Comparison of ENCODE assay signal across 10 cellular contexts in the genomic region with DNA sequence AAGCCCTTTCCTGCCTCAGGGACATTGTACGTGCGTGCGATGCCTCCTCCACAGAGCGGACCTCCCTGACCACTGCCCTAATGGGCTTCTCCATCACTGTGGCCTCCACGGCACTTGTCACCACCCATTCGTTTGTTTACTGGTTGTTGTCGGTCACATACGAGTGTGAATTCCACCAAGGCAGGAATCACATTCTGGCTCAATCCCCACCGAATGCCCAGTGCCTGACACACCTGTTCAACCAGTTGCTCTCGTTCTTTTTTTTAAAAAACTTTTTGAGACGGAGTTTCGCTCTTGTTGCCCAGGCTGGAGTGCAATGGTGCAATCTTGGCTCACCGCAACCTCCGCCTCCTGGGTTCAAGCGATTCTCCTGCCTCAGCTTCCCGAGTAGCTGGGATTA. TPM values are rescaled to one million over a fixed set of nuclear protein-coding genes. Genes with fewer than 3 reads are reported as not detected.
DNase-seq lines count a peak whose midpoint lies in the region; ATAC-seq, FAIRE-seq and TF ChIP-seq lines count a peak whose summit lies in the region.
"Not testable (repeated sequence)": the region's sequence is repeated elsewhere in the genome, so short reads cannot be mapped to it uniquely, and the experiment has no call there.
"Had no signal": no experiment of that assay in that cellular context is flagged by ENCODE, and none has a peak within 500 bp of the region (broad histone marks: within the 10 kb centered on the region; RNA-seq: fewer than 3 reads in every experiment).

No MANE protein-coding gene starts in this region.

- H2BK20ac ChIP-seq in H9 (ENCODE audit: low read depth, low read length, poor library complexity, severe bottlenecking) = not testable (repeated sequence)

- H4K20me1 ChIP-seq in H9 (ENCODE audit: control insufficient read depth, insufficient read depth, insufficient read length); astrocyte (ENCODE audit: insufficient read depth, low read length): not testable (repeated sequence)

- H2AFZ ChIP-seq in H9 (ENCODE audit: low read length); astrocyte (ENCODE audit: low read depth, low read length): not testable (repeated sequence)

- H3K27me3 Mint-ChIP-seq in CD14-positive monocyte (ENCODE audit: low read depth in 3 of 3) (peaks cover 44 to 54% (median 49%) of the 10 kb centered on the region in 3 donors), H9 (ENCODE audit: low read depth) (peaks cover 52% of the 10 kb centered on the region), WTC11 (ENCODE audit: low read depth) (peaks cover 42% of the 10 kb centered on the region), astrocyte (ENCODE audit: low read depth, unreplicated experiment) (peaks cover 20% of the 10 kb centered on the region), natural killer cell (ENCODE audit: low read depth in 2 of 2) (peaks cover 0 to 11% of the 10 kb centered on the region in 2 donors)
- not testable (repeated sequence) for H3K27me3 Mint-ChIP-seq in activated T-cell treated with anti-CD3 and anti-CD28 coated beads, Interleukin-2, amount 50 U/mL, for 72 hours (ENCODE audit: low read depth)
- H3K27me3 Mint-ChIP-seq in stimulated activated memory B cell treated with anti-CD40 and anti-IgM and Interleukin-4, amounts not matched to agents 10 μg/mL and 1 μg/mL and 100 μg/mL, for 72 hours = peaks cover 20% of the 10 kb centered on the region

- H3K4me3 Mint-ChIP-seq in CD14-positive monocyte (peak overlapping the region; percentile 43 to 94), H9 (peak overlapping the region; percentile 85 to 90), WTC11 (peak overlapping the region; percentile 82), astrocyte (ENCODE audit: unreplicated experiment) (peak overlapping the region; percentile 89), natural killer cell (peak overlapping the region; percentile 53)
- peak overlapping the region; percentile 38 to 93 for H3K4me3 Mint-ChIP-seq in activated T-cell treated with anti-CD3 and anti-CD28 coated beads, Interleukin-2, amount 50 U/mL, for 72 hours
- H3K4me3 Mint-ChIP-seq in stimulated activated memory B cell treated with anti-CD40 and anti-IgM and Interleukin-4, amounts not matched to agents 10 μg/mL and 1 μg/mL and 100 μg/mL, for 72 hours = peak overlapping the region; percentile 64

- not testable (repeated sequence) for H3K4me1 ChIP-seq in H9 (ENCODE audit: insufficient read depth, low read length); astrocyte (ENCODE audit: insufficient read depth, low read length)
- H3K4me1 ChIP-seq in esophagus (ENCODE audit: control insufficient read depth in 2 of 2, insufficient read depth in 2 of 2, low read length in 1 of 2) = peaks cover 5 to 34% of the 10 kb centered on the region in 2 donors

- H3K27ac ChIP-seq in H9 (ENCODE audit: insufficient read length, low read depth, low read length); astrocyte (ENCODE audit: low read depth, low read length): not testable (repeated sequence)
- H3K27ac ChIP-seq in esophagus (ENCODE audit: low read depth in 2 of 2, low read length in 1 of 2) = peak overlapping the region; percentile 75 to 90

- H3K4me3 ChIP-seq in astrocyte (ENCODE audit: insufficient read depth, low read depth, low read length); esophagus (ENCODE audit: low read depth in 1 of 2, low read length in 2 of 2): not testable (repeated sequence)

- H3K9me3 Mint-ChIP-seq in CD14-positive monocyte = peaks cover 3 to 15% (median 7%) of the 10 kb centered on the region in 7 donors
- H3K9me3 Mint-ChIP-seq in H9; WTC11; activated T-cell treated with anti-CD3 and anti-CD28 coated beads, Interleukin-2, amount 50 U/mL, for 72 hours; astrocyte (ENCODE audit: unreplicated experiment); natural killer cell; stimulated activated memory B cell treated with anti-CD40 and anti-IgM and Interleukin-4, amounts not matched to agents 10 μg/mL and 1 μg/mL and 100 μg/mL, for 72 hours: not testable (repeated sequence)

- H3K27ac Mint-ChIP-seq in CD14-positive monocyte (peak overlapping the region in 1 of 7 donors; percentile 70), WTC11 (peak overlapping the region; percentile 41; the same call in 1 of the 2 replicates), natural killer cell (peak overlapping the region in 1 of 2 donors; percentile 87)
- H3K27ac Mint-ChIP-seq in H9; astrocyte (ENCODE audit: unreplicated experiment): not testable (repeated sequence)
- H3K27ac Mint-ChIP-seq in activated T-cell treated with anti-CD3 and anti-CD28 coated beads, Interleukin-2, amount 50 U/mL, for 72 hours = peak overlapping the region; percentile 75
- H3K27ac Mint-ChIP-seq in stimulated activated memory B cell treated with anti-CD40 and anti-IgM and Interleukin-4, amounts not matched to agents 10 μg/mL and 1 μg/mL and 100 μg/mL, for 72 hours = peak overlapping the region; percentile 90

- FAIRE-seq in astrocyte (lab: Jason Lieb, UNC) = not testable (repeated sequence)

- peaks cover 11% of the 10 kb centered on the region; the same call in 1 of the 2 replicates for H3K27me3 ChIP-seq in H9 (ENCODE audit: insufficient read depth, low read length)
- not testable (repeated sequence) for H3K27me3 ChIP-seq in astrocyte (ENCODE audit: insufficient read depth, low read length); esophagus (ENCODE audit: control insufficient read depth in 1 of 2, insufficient read depth in 2 of 2, low read length in 2 of 2)

- peaks cover 27% of the 10 kb centered on the region for H3K23me2 ChIP-seq in H9 (ENCODE audit: insufficient read length, low read depth, low read length, poor library complexity, severe bottlenecking)

- CTCF ChIA-PET in WTC11 (lab: Charles Lee) = not testable (repeated sequence)

- H3K9me3 ChIP-seq in H9 (ENCODE audit: control insufficient read depth, low read depth, low read length); astrocyte (ENCODE audit: insufficient read depth, low read depth, low read length); esophagus (ENCODE audit: control insufficient read depth in 2 of 2, insufficient read depth in 1 of 2, low read depth in 1 of 2, low read length in 1 of 2): not testable (repeated sequence)

- not testable (repeated sequence) for H2BK120ac ChIP-seq in H9 (ENCODE audit: low read depth, low read length, poor library complexity, severe bottlenecking)

- H3K36me3 ChIP-seq in astrocyte (ENCODE audit: insufficient read depth, low read length) = not testable (repeated sequence)
- H3K36me3 ChIP-seq in esophagus (ENCODE audit: control insufficient read depth in 2 of 2, insufficient read depth in 2 of 2, low read length in 1 of 2) = peaks cover 4 to 11% of the 10 kb centered on the region in 2 donors

- H3K4me2 ChIP-seq in H9 (ENCODE audit: insufficient read depth, insufficient read length, low read length); astrocyte (ENCODE audit: low read length): not testable (repeated sequence)

- H3K23ac ChIP-seq in H9 (ENCODE audit: insufficient read length, low read depth, low read length) = not testable (repeated sequence)

- H4K5ac ChIP-seq in H9 (ENCODE audit: insufficient read length, low read depth, low read length) = not testable (repeated sequence)

- H3K79me2 ChIP-seq in H9 (ENCODE audit: insufficient read depth, low read length) = not testable (repeated sequence)
- H3K79me2 ChIP-seq in astrocyte (ENCODE audit: insufficient read depth, low read length) = peaks cover 28% of the 10 kb centered on the region

- not testable (repeated sequence) for H4K91ac ChIP-seq in H9 (ENCODE audit: insufficient read length, low read depth, low read length)

- not testable (repeated sequence) for H2BK15ac ChIP-seq in H9 (ENCODE audit: low read depth, low read length)

- not testable (repeated sequence) for H3T11ph ChIP-seq in H9 (ENCODE audit: low read length)

- not testable (repeated sequence) for H3K9ac ChIP-seq in H9 (ENCODE audit: extremely low read depth, insufficient read length, low read length); astrocyte (ENCODE audit: low read length)

- H3K36me3 Mint-ChIP-seq in CD14-positive monocyte (peaks cover 13 to 19% of the 10 kb centered on the region in 2 donors), H9 (ENCODE audit: insufficient read depth in 1 of 3, low read depth in 3 of 3) (peaks cover 2 to 13% (median 11%) of the 10 kb centered on the region in 3 experiments; a peak in 5 of 7 replicates)
- H3K36me3 Mint-ChIP-seq in WTC11; activated T-cell treated with anti-CD3 and anti-CD28 coated beads, Interleukin-2, amount 50 U/mL, for 72 hours (ENCODE audit: insufficient read depth in 2 of 2); astrocyte (ENCODE audit: low read depth, unreplicated experiment); natural killer cell; stimulated activated memory B cell treated with anti-CD40 and anti-IgM and Interleukin-4, amounts not matched to agents 10 μg/mL and 1 μg/mL and 100 μg/mL, for 72 hours: not testable (repeated sequence)

- DNase-seq in CD14-positive monocyte (ENCODE audit: low spot score); H9; WTC11 (ENCODE audit: low spot score); activated T-cell treated with anti-CD3 and anti-CD28 coated beads, Interleukin-2, amount 50 U/mL, for 72 hours; astrocyte (ENCODE audit: low read depth); natural killer cell: not testable (repeated sequence)

- POLR2A ChIA-PET in WTC11 (lab: Charles Lee) = not testable (repeated sequence)

- H3K4ac ChIP-seq in H9 (ENCODE audit: low read depth, low read length) = not testable (repeated sequence)

- not testable (repeated sequence) for H3K18ac ChIP-seq in H9 (ENCODE audit: insufficient read length, low read depth, low read length)

- intact Hi-C loops in CD14-positive monocyte (cut with micrococcal nuclease); natural killer cell (cut with micrococcal nuclease): not testable (repeated sequence)

- H3K79me1 ChIP-seq in H9 (ENCODE audit: insufficient read depth, low read depth, low read length, poor library complexity, severe bottlenecking) = not testable (repeated sequence)

- H2BK12ac ChIP-seq in H9 (ENCODE audit: insufficient read length, low read depth, low read length) = not testable (repeated sequence)

- H2AK5ac ChIP-seq in H9 (ENCODE audit: insufficient read length, low read length) = not testable (repeated sequence)

- no CpG with 5 or more reads among the region's 16 CpGs for WGBS in H9 (ENCODE audit: extremely low coverage, insufficient read length, low lambda C conversion rate)
- 64 to 71% methylated on average over 16 of the region's 16 CpGs for WGBS in esophagus, 2 donors

- ATAC-seq in WTC11; activated T-cell treated with anti-CD3 and anti-CD28 coated beads, Interleukin-2, amount 50 U/mL, for 72 hours (replicated peaks in 1 of 2); natural killer cell; stimulated activated memory B cell treated with anti-CD40 and anti-IgM and Interleukin-4, amounts not matched to agents 10 μg/mL and 1 μg/mL and 100 μg/mL, for 72 hours: not testable (repeated sequence)

- H2BK5ac ChIP-seq in H9 (ENCODE audit: insufficient read length, low read length) = not testable (repeated sequence)

- H4K8ac ChIP-seq in H9 (replicated peaks; ENCODE audit: insufficient read length, low read depth, low read length) = not testable (repeated sequence)

- H3K14ac ChIP-seq in H9 (ENCODE audit: insufficient read depth, low read length) = not testable (repeated sequence)

- H3K56ac ChIP-seq in H9 (ENCODE audit: insufficient read length, low read depth, low read length) = not testable (repeated sequence)

- TF ChIP-seq CTCF in CD14-positive monocyte (IDR thresholded peaks at IDR 0.05); H9 (conservative IDR thresholded peaks at IDR 0.05); WTC11 (IDR thresholded peaks at IDR 0.05); astrocyte (IDR thresholded peaks at IDR 0.05; ENCODE audit: insufficient read depth, low read depth, low read length); natural killer cell (IDR thresholded peaks at IDR 0.05): not testable (repeated sequence)

- H3K4me1 Mint-ChIP-seq in CD14-positive monocyte (peaks cover 25% of the 10 kb centered on the region), H9 (peaks cover 0 to 14% of the 10 kb centered on the region in 2 experiments; a peak in 3 of 4 replicates), natural killer cell (peaks cover 10 to 22% of the 10 kb centered on the region in 2 donors)
- not testable (repeated sequence) for H3K4me1 Mint-ChIP-seq in WTC11; astrocyte (ENCODE audit: low read depth, unreplicated experiment)
- H3K4me1 Mint-ChIP-seq in activated T-cell treated with anti-CD3 and anti-CD28 coated beads, Interleukin-2, amount 50 U/mL, for 72 hours (ENCODE audit: low read depth) = peaks cover 25% of the 10 kb centered on the region
- peaks cover 48% of the 10 kb centered on the region for H3K4me1 Mint-ChIP-seq in stimulated activated memory B cell treated with anti-CD40 and anti-IgM and Interleukin-4, amounts not matched to agents 10 μg/mL and 1 μg/mL and 100 μg/mL, for 72 hours

RNA-seq across cellular contexts. Expression of a gene that starts 1.0 kb away (rescaled TPM):
- 1 to 10 TPM; 5.7 to 7.4 TPM for polyA plus RNA-seq in CD14-positive monocyte
- total RNA-seq in H9 (2021) = 18.3 and 19.5 TPM in 2 replicates
- total RNA-seq in WTC11 (2021) = 25.5 to 28.2 TPM (median 26.3 TPM) in 3 replicates
- 10 to 100 TPM; 20.5 to 22.9 TPM for total RNA-seq in activated T-cell treated with anti-CD3 and anti-CD28 coated beads, Interleukin-2, amount 50 U/mL, for 72 hours
- 8.2 and 9.5 TPM in 2 replicates for total RNA-seq in astrocyte
- 1 to 10 TPM; 6.0 to 6.3 TPM for polyA plus RNA-seq in esophagus
- 10 to 100 TPM in 2 of 3 donors, 1 to 10 TPM in 1; 8.8 to 14.1 (median 10.2) TPM for total RNA-seq in natural killer cell

RNA-seq across cellular contexts. Expression of a gene that starts 7.1 kb away (rescaled TPM):
- polyA plus RNA-seq in CD14-positive monocyte = 10 to 100 TPM; 28.7 to 33.5 TPM
- total RNA-seq in H9 (2021) = 50.1 and 52.7 TPM in 2 replicates
- 59.6 to 63.4 TPM (median 61.2 TPM) in 3 replicates for total RNA-seq in WTC11 (2021)
- total RNA-seq in activated T-cell treated with anti-CD3 and anti-CD28 coated beads, Interleukin-2, amount 50 U/mL, for 72 hours = 10 to 100 TPM; 15.7 to 20.7 TPM
- total RNA-seq in astrocyte = 24.6 and 26.8 TPM in 2 replicates
- 10 to 100 TPM; 41.0 to 55.4 TPM for polyA plus RNA-seq in esophagus
- 10 to 100 TPM; 29.5 to 32.6 (median 31.5) TPM for total RNA-seq in natural killer cell

RNA-seq across cellular contexts. Expression of a gene that starts 11.0 kb away (rescaled TPM):
- polyA plus RNA-seq in CD14-positive monocyte (100 to 1,000 TPM in 1 of 2 donors, 10 to 100 TPM in 1; 83.3 to 106 TPM), esophagus (10 to 100 TPM; 58.3 to 95.2 TPM)
- total RNA-seq in H9 (2021) (95.6 and 102 TPM in 2 replicates), WTC11 (2021) (79.0 to 88.2 TPM (median 85.8 TPM) in 3 replicates), astrocyte (138 and 140 TPM in 2 replicates), natural killer cell (10 to 100 TPM; 89.5 to 95.4 (median 93.5) TPM)
- total RNA-seq in activated T-cell treated with anti-CD3 and anti-CD28 coated beads, Interleukin-2, amount 50 U/mL, for 72 hours = 10 to 100 TPM; 53.6 to 70.4 TPM

RNA-seq across cellular contexts. Expression of a gene that starts 14.4 kb away (rescaled TPM):
- polyA plus RNA-seq in CD14-positive monocyte (under 1 TPM; 0.28 to 0.49 TPM), esophagus (10 to 100 TPM in 1 of 2 donors, 1 to 10 TPM in 1; 8.0 to 13.0 TPM)
- total RNA-seq in H9 (2021) (9.6 and 10.7 TPM in 2 replicates), WTC11 (2021) (22.7 to 28.6 TPM (median 27.3 TPM) in 3 replicates), astrocyte (3.7 and 5.2 TPM in 2 replicates), natural killer cell (under 1 TPM in 2 of 3 donors, not detected in 1; 0.48 to 0.79 TPM)
- 1 to 10 TPM; 8.8 TPM for total RNA-seq in activated T-cell treated with anti-CD3 and anti-CD28 coated beads, Interleukin-2, amount 50 U/mL, for 72 hours
- total RNA-seq: ascending aorta, Right ventricle myocardium superior had no signal

RNA-seq across cellular contexts. Expression of a gene that starts 15.8 kb away (rescaled TPM):
- polyA plus RNA-seq in CD14-positive monocyte = not detected
- 7.6 and 8.8 TPM in 2 replicates for total RNA-seq in H9 (2021)
- 6.7 to 8.2 TPM (median 6.7 TPM) in 3 replicates for total RNA-seq in WTC11 (2021)
- total RNA-seq in activated T-cell treated with anti-CD3 and anti-CD28 coated beads, Interleukin-2, amount 50 U/mL, for 72 hours = 1 to 10 TPM; 3.5 to 5.8 TPM
- 4.0 and 4.9 TPM in 2 replicates for total RNA-seq in astrocyte
- polyA plus RNA-seq in esophagus = 1 to 10 TPM in 1 of 2 donors, under 1 TPM in 1; 0.49 to 1.7 TPM
- total RNA-seq in natural killer cell = 1 to 10 TPM; 2.9 to 4.2 (median 4.2) TPM
